In genomic region chr6:134177236-134177635, GRCh38 we compare ENCODE assay signal across 8 cellular contexts.
DNase-seq lines count a peak whose midpoint lies in the region; ATAC-seq and TF ChIP-seq lines count a peak whose summit lies in the region.

No MANE protein-coding gene starts in this region.

- H3K4me3 Mint-ChIP-seq in activated CD4-positive, alpha-beta T cell treated with anti-CD3 and anti-CD28 coated beads, Interleukin-2, amount 10 ng/mL, durations not matched to agents 24 days and 14 days, result peak overlapping the region; percentile 91
- H3K4me3 Mint-ChIP-seq in activated naive CD8-positive, alpha-beta T cell treated with anti-CD3 and anti-CD28 coated beads, Interleukin-2, amount 10 ng/mL, durations not matched to agents 7 days and 5 days, result peak overlapping the region; percentile 96

- ATAC-seq in activated naive CD8-positive, alpha-beta T cell treated with anti-CD3 and anti-CD28 coated beads, Interleukin-2, amount 10 ng/mL, durations not matched to agents 7 days and 5 days (ENCODE audit: low read depth), result no peak
- ATAC-seq in HG02870 (IDR thresholded peaks at IDR 0.05; ENCODE audit: unreplicated experiment), result no peak

- POLR2A ChIA-PET in activated naive CD8-positive, alpha-beta T cell treated with anti-CD3 and anti-CD28 coated beads, Interleukin-2, amount 10 ng/mL, durations not matched to agents 7 days and 5 days (lab: Charles Lee), result interaction anchor here (0.6 to 1.6 kb wide), 6 partner anchors 9 to 826 kb away, joined by 3 to 9 read pairs (median 4); no protein-coding TSS in a partner anchor

- no peaks in the 10 kb centered on the region for H3K9me3 Mint-ChIP-seq in activated CD4-positive, alpha-beta T cell treated with anti-CD3 and anti-CD28 coated beads, Interleukin-2, amount 10 ng/mL, durations not matched to agents 24 days and 14 days
- no peaks in the 10 kb centered on the region for H3K9me3 Mint-ChIP-seq in activated naive CD8-positive, alpha-beta T cell treated with anti-CD3 and anti-CD28 coated beads, Interleukin-2, amount 10 ng/mL, durations not matched to agents 7 days and 5 days

- peak overlapping the region; percentile 95 for H3K27ac Mint-ChIP-seq in activated CD4-positive, alpha-beta T cell treated with anti-CD3 and anti-CD28 coated beads, Interleukin-2, amount 10 ng/mL, durations not matched to agents 24 days and 14 days
- H3K27ac Mint-ChIP-seq in activated naive CD8-positive, alpha-beta T cell treated with anti-CD3 and anti-CD28 coated beads, Interleukin-2, amount 10 ng/mL, durations not matched to agents 7 days and 5 days, result peak overlapping the region; percentile 94

- no peak overlapping the region for H3K4me3 ChIP-seq in liver (ENCODE audit: low read depth in 1 of 3, low read length in 3 of 3)

- H3K4me1 Mint-ChIP-seq in activated CD4-positive, alpha-beta T cell treated with anti-CD3 and anti-CD28 coated beads, Interleukin-2, amount 10 ng/mL, durations not matched to agents 24 days and 14 days, result peaks cover 40% of the 10 kb centered on the region
- H3K4me1 Mint-ChIP-seq in activated naive CD8-positive, alpha-beta T cell treated with anti-CD3 and anti-CD28 coated beads, Interleukin-2, amount 10 ng/mL, durations not matched to agents 7 days and 5 days, result peaks cover 39% of the 10 kb centered on the region

- no peak for TF ChIP-seq CTCF in liver (IDR thresholded peaks at IDR 0.05; ENCODE audit: low read depth, low read length, missing input control)

- peak overlapping the region; percentile 58 to 69 for H3K27ac ChIP-seq in liver (ENCODE audit: low read depth in 1 of 2, low read length in 2 of 2)

- H3K4me1 ChIP-seq in liver (ENCODE audit: control insufficient read depth in 4 of 4, insufficient read depth in 4 of 4, low read length in 3 of 4), result peaks cover 0 to 18% (median 4%) of the 10 kb centered on the region in 4 donors

- WGBS in liver, result 91% methylated on average over 1 of the region's 1 CpG

- peaks cover 2 to 11% (median 7%) of the 10 kb centered on the region in 4 donors for H3K36me3 ChIP-seq in liver (ENCODE audit: control insufficient read depth in 4 of 4, insufficient read depth in 3 of 4, low read depth in 1 of 4, low read length in 3 of 4)

- intact Hi-C loops in activated CD4-positive, alpha-beta T cell treated with anti-CD3 and anti-CD28 coated beads, Interleukin-2, amount 10 ng/mL, durations not matched to agents 24 days and 14 days (cut with micrococcal nuclease), result loop anchor here (5.0 to 10.0 kb wide), 3 partner anchors 355 to 1258 kb away; no protein-coding TSS in a partner anchor

- TF ChIP-seq RAD21 in liver (IDR thresholded peaks at IDR 0.05), result no peak

- H3K9me3 ChIP-seq in liver (ENCODE audit: control insufficient read depth in 4 of 4, low read length in 3 of 4), result no peaks in the 10 kb centered on the region

- H3K36me3 Mint-ChIP-seq in activated CD4-positive, alpha-beta T cell treated with anti-CD3 and anti-CD28 coated beads, Interleukin-2, amount 10 ng/mL, durations not matched to agents 24 days and 14 days (ENCODE audit: low read depth), result peaks cover 16% of the 10 kb centered on the region
- H3K36me3 Mint-ChIP-seq in activated naive CD8-positive, alpha-beta T cell treated with anti-CD3 and anti-CD28 coated beads, Interleukin-2, amount 10 ng/mL, durations not matched to agents 7 days and 5 days, result peaks cover 14% of the 10 kb centered on the region

- no peak overlapping the region for H3K9ac ChIP-seq in liver (ENCODE audit: low read depth in 1 of 2, low read length in 2 of 2)

- no peaks in the 10 kb centered on the region for H3K27me3 Mint-ChIP-seq in activated CD4-positive, alpha-beta T cell treated with anti-CD3 and anti-CD28 coated beads, Interleukin-2, amount 10 ng/mL, durations not matched to agents 24 days and 14 days
- H3K27me3 Mint-ChIP-seq in activated naive CD8-positive, alpha-beta T cell treated with anti-CD3 and anti-CD28 coated beads, Interleukin-2, amount 10 ng/mL, durations not matched to agents 7 days and 5 days, result no peaks in the 10 kb centered on the region

- H3K27me3 ChIP-seq in liver (ENCODE audit: control insufficient read depth in 4 of 4, insufficient read depth in 4 of 4, low read length in 3 of 4), result no peaks in the 10 kb centered on the region

- no peak for DNase-seq in activated CD4-positive, alpha-beta T cell treated with anti-CD3 and anti-CD28 coated beads, Interleukin-2, amount 10 ng/mL, durations not matched to agents 24 days and 14 days
- no peak for DNase-seq in activated CD4-positive, alpha-beta T cell treated with anti-CD3 and anti-CD28 coated beads, Interleukin-2, amount 50 U/mL, for 1 hour
- no peak for DNase-seq in activated naive CD8-positive, alpha-beta T cell treated with anti-CD3 and anti-CD28 coated beads, Interleukin-2, amount 10 ng/mL, durations not matched to agents 7 days and 5 days
- DNase-seq in superior temporal gyrus (ENCODE audit: extremely low spot score), result peak; percentile 67
- no peak for DNase-seq in dedifferentiated amniotic fluid mesenchymal stem cell (ENCODE audit: extremely low spot score)
- no peak for DNase-seq in NK-92 (lab: John Stamatoyannopoulos, UW; ENCODE audit: unreplicated experiment)

TF ChIP-seq in liver, 16 proteins besides CTCF, POLR2A, EP300 and RAD21:
- TF ChIP-seq EGR1 (IDR thresholded peaks at IDR 0.05; ENCODE audit: low read depth in 2 of 2) (no peak), FOXA1 (IDR thresholded peaks at IDR 0.05) (no peak), TAF1 (conservative IDR thresholded peaks at IDR 0.05) (no peak), GABPA (IDR thresholded peaks at IDR 0.05 in 1 of 2, conservative IDR thresholded peaks at IDR 0.05 in 1 of 2) (no peak), RXRA (IDR thresholded peaks at IDR 0.05) (no peak), JUND (IDR thresholded peaks at IDR 0.05) (no peak), SP1 (IDR thresholded peaks at IDR 0.05) (no peak), HNF4A (conservative IDR thresholded peaks at IDR 0.05) (no peak)
- TF ChIP-seq, protein P1, sequence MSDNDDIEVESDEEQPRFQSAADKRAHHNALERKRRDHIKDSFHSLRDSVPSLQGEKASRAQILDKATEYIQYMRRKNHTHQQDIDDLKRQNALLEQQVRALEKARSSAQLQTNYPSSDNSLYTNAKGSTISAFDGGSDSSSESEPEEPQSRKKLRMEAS (IDR thresholded peaks at IDR 0.05), result no peak
- TF ChIP-seq, protein P2, sequence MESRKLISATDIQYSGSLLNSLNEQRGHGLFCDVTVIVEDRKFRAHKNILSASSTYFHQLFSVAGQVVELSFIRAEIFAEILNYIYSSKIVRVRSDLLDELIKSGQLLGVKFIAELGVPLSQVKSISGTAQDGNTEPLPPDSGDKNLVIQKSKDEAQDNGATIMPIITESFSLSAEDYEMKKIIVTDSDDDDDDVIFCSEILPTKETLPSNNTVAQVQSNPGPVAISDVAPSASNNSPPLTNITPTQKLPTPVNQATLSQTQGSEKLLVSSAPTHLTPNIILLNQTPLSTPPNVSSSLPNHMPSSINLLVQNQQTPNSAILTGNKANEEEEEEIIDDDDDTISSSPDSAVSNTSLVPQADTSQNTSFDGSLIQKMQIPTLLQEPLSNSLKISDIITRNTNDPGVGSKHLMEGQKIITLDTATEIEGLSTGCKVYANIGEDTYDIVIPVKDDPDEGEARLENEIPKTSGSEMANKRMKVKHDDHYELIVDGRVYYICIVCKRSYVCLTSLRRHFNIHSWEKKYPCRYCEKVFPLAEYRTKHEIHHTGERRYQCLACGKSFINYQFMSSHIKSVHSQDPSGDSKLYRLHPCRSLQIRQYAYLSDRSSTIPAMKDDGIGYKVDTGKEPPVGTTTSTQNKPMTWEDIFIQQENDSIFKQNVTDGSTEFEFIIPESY (IDR thresholded peaks at IDR 0.05), result no peak
